Comparison of ENCODE assay signal across 8 cellular contexts in genomic region chr12:57240069-57240921, GRCh38. TPM values are rescaled to one million over a fixed set of nuclear protein-coding genes. Genes with fewer than 3 reads are reported as not detected.
A peak's percentile ranks its signal among the peaks of the same experiment; 100 is the strongest.
DNase-seq lines count a peak whose midpoint lies in the region; ATAC-seq, FAIRE-seq and TF ChIP-seq lines count a peak whose summit lies in the region.

No MANE protein-coding gene starts in this region.

- H3K56ac ChIP-seq in mesendoderm (ENCODE audit: low read length): peak overlapping the region; percentile 81

- 3% methylated on average over 52 of the region's 72 CpGs for WGBS in A549 (ENCODE audit: missing lambda C conversion rate)
- no CpG with 5 or more reads among the region's 72 CpGs for WGBS in mesendoderm (ENCODE audit: extremely low coverage, insufficient coverage, low lambda C conversion rate)

- CTCF ChIA-PET in A549 (lab: Yijun Ruan, JAX): interaction anchor here (1.0 to 26.5 kb wide), 15 partner anchors 12 to 343 kb away, joined by 3 to 615 read pairs (median 7); partner anchors contain the start of genes GLI1, INHBE, NXPH4 and SHMT2

- H2BK120ac ChIP-seq in mesendoderm (ENCODE audit: low read depth, low read length): no peak overlapping the region

- H3K9me3 ChIP-seq in A549 (no peaks in the 10 kb centered on the region), duodenal mucosa (ENCODE audit: control insufficient read depth in 1 of 2, low read length in 2 of 2) (no peaks in the 10 kb centered on the region)

- H3K79me1 ChIP-seq in mesendoderm (ENCODE audit: low read length): no peaks in the 10 kb centered on the region

- H3K4me2 ChIP-seq in A549 (peak overlapping the region; percentile 83), mesendoderm (ENCODE audit: low read length) (peak overlapping the region; percentile 32)

- no peak overlapping the region for H2AK5ac ChIP-seq in mesendoderm (ENCODE audit: low read length)

- no peak for TF ChIP-seq EP300 in A549 (IDR thresholded peaks at IDR 0.05)

- H4K8ac ChIP-seq in mesendoderm (ENCODE audit: low read depth, low read length): no peak overlapping the region

- no peaks in the 10 kb centered on the region for H3K36me3 ChIP-seq in duodenal mucosa (ENCODE audit: control insufficient read depth in 1 of 2, insufficient read depth in 2 of 2, low read length in 2 of 2)
- H3K36me3 ChIP-seq in mesendoderm (ENCODE audit: control insufficient read depth, insufficient read depth, low read length): no peaks in the 10 kb centered on the region

- no peak for TF ChIP-seq RAD21 in A549 (conservative IDR thresholded peaks at IDR 0.05 in 1 of 2, IDR thresholded peaks at IDR 0.05 in 1 of 2)

- H3K4me1 ChIP-seq in A549: peaks cover 31% of the 10 kb centered on the region; the same call in 2 of the 3 replicates
- H3K4me1 ChIP-seq in duodenal mucosa (ENCODE audit: control insufficient read depth in 1 of 2, insufficient read depth in 2 of 2, low read length in 2 of 2): peaks cover 35 to 60% of the 10 kb centered on the region in 2 donors
- H3K4me1 ChIP-seq in mesendoderm (ENCODE audit: control insufficient read depth, low read depth, low read length): peaks cover 5% of the 10 kb centered on the region

- TF ChIP-seq POLR2A in A549 (IDR thresholded peaks at IDR 0.05; ENCODE audit: low read length): no peak

- DNase-seq in A549 (ENCODE audit: low read depth in 1 of 2, low spot score in 1 of 2) (peak in 1 of 2 experiments; percentile 65), GM19239 (ENCODE audit: insufficient read length, low spot score) (no peak), NCI-H2171 (lab: John Stamatoyannopoulos, UW) (peak; percentile 82), mesendoderm (peak; percentile 67)
- DNase-seq in activated CD4-positive, alpha-beta T cell treated with anti-CD3 and anti-CD28 coated beads for 48 hours: peak; percentile 83
- peak; percentile 78 for DNase-seq in stimulated activated CD8-positive, alpha-beta memory T cell treated with anti-CD3 and anti-CD28 coated beads, Interleukin-4, amount 100 ng/mL, for 48 hours

- H3K79me2 ChIP-seq in mesendoderm (ENCODE audit: control insufficient read depth, insufficient read depth, low read length): no peaks in the 10 kb centered on the region

- POLR2A ChIA-PET in A549 (lab: Yijun Ruan, JAX): interaction anchor here (0.6 to 3.1 kb wide), 4 partner anchors 11 to 167 kb away, joined by 5 to 20 read pairs (median 9); partner anchors contain the start of gene SHMT2

- H3K27me3 ChIP-seq in duodenal mucosa (ENCODE audit: control insufficient read depth in 1 of 2, insufficient read depth in 2 of 2, low read length in 2 of 2) (peaks cover 66 to 73% of the 10 kb centered on the region in 2 donors), mesendoderm (ENCODE audit: insufficient read depth, low read length, poor library complexity) (peaks cover 43% of the 10 kb centered on the region)

- no peak overlapping the region for H2BK15ac ChIP-seq in mesendoderm (replicated peaks; ENCODE audit: low read depth)

- peak overlapping the region; percentile 55 for H3K4me3 ChIP-seq in A549
- H3K4me3 ChIP-seq in duodenal mucosa (ENCODE audit: low read depth in 1 of 2, low read length in 2 of 2): peak overlapping the region; percentile 54 to 71
- peak overlapping the region; percentile 3 for H3K4me3 ChIP-seq in mesendoderm (ENCODE audit: low read length)

- H3K9ac ChIP-seq in duodenal mucosa (ENCODE audit: low read depth in 1 of 2, low read length in 2 of 2) (no peak overlapping the region), mesendoderm (ENCODE audit: low read length) (peak overlapping the region; percentile 60)

- no peak overlapping the region for H2BK5ac ChIP-seq in mesendoderm (ENCODE audit: low read length)

- peak; percentile 5 to 22; a peak in 4 of 6 replicates for ATAC-seq in A549
- ATAC-seq in GM18868 (IDR thresholded peaks at IDR 0.05; ENCODE audit: unreplicated experiment): no peak

- peak overlapping the region; percentile 42 for H3K18ac ChIP-seq in mesendoderm (ENCODE audit: low read length)

- no peak for TF ChIP-seq CTCF in A549 (IDR thresholded peaks at IDR 0.05)

- no peak overlapping the region for H3K23ac ChIP-seq in mesendoderm (ENCODE audit: low read length)

- FAIRE-seq in A549 (lab: Jason Lieb, UNC): no peak
- FAIRE-seq in GM19239 (lab: Jason Lieb, UNC): peak; percentile 75

- no peak overlapping the region for H4K5ac ChIP-seq in mesendoderm (ENCODE audit: low read length)

- H3K27ac ChIP-seq in A549 (peak overlapping the region; percentile 75 to 93), duodenal mucosa (ENCODE audit: low read depth, low read length) (no peak overlapping the region), mesendoderm (ENCODE audit: low read depth, low read length) (no peak overlapping the region)

- H3K4ac ChIP-seq in mesendoderm (ENCODE audit: low read depth, low read length): peak overlapping the region; percentile 36

TF ChIP-seq in A549, 52 proteins besides CTCF, POLR2A, EP300 and RAD21:
- TF ChIP-seq ELK1 (IDR thresholded peaks at IDR 0.05; ENCODE audit: low read depth, low read length): no peak
- no peak for TF ChIP-seq HES2 (IDR thresholded peaks at IDR 0.05)
- peak in 1 of 2 experiments; percentile 41; a peak in 2 of 5 replicates for TF ChIP-seq JUN (IDR thresholded peaks at IDR 0.05)
- TF ChIP-seq MAX (IDR thresholded peaks at IDR 0.05): peak; percentile 77
- peak; percentile 92; the same call in 1 of the 2 replicates for TF ChIP-seq RNF2 (IDR thresholded peaks at IDR 0.05; ENCODE audit: borderline replicate concordance, low read depth)
- TF ChIP-seq CEBPB (IDR thresholded peaks at IDR 0.05): peak; percentile 7 to 43; a peak in 1 of 4 replicates
- no peak for TF ChIP-seq CHD2 (IDR thresholded peaks at IDR 0.05; ENCODE audit: low read length, partially characterized antibody)
- peak; percentile 53; the same call in 1 of the 2 replicates for TF ChIP-seq MYC (IDR thresholded peaks at IDR 0.05; ENCODE audit: borderline replicate concordance, low read length)
- no peak for TF ChIP-seq FOSL2 (IDR thresholded peaks at IDR 0.05)
- TF ChIP-seq FOSL2 (CRISPR knock-in tag; IDR thresholded peaks at IDR 0.05): 0 out of 2 replicates have a peak, but pooled peaks have one; percentile 4

RNA-seq across cellular contexts. Expression of gene STAC3, which starts 10.7 kb away (rescaled TPM):
- polyA plus RNA-seq in A549 (2011; rRNA removed) (0.40 and 0.62 TPM in 2 replicates), A549 (2017; fragmentation: RNase III; extraction: RNeasy Plus Mini Kit Qiagen cat#74134 plus additional on column Dnase treatment) (0.43 to 0.59 TPM (median 0.54 TPM) in 3 replicates)
- polyA plus RNA-seq in A549 (2012; cell fraction: cytosol; rRNA removed): 0.32 and 0.41 TPM in 2 replicates
- 1.8 and 2.2 TPM in 2 replicates for polyA plus RNA-seq in A549 (2012; cell fraction: nucleus; rRNA removed)
- 0.45 and 0.68 TPM in 2 replicates for polyA minus RNA-seq in A549 (2011; rRNA and poly(A)+ RNA removed)
- polyA plus RNA-seq in mesendoderm (2013, experiment 1 of 2): 0.24 TPM
- 0.42 TPM for polyA plus RNA-seq in mesendoderm (2013, experiment 2 of 2)

RNA-seq across cellular contexts. Expression of gene SHMT2, which starts 10.8 kb away (rescaled TPM):
- polyA plus RNA-seq in A549 (2011; rRNA removed) (110 and 113 TPM in 2 replicates), A549 (2017; fragmentation: RNase III; extraction: RNeasy Plus Mini Kit Qiagen cat#74134 plus additional on column Dnase treatment) (150 to 166 TPM (median 156 TPM) in 3 replicates)
- 303 and 306 TPM in 2 replicates for polyA plus RNA-seq in A549 (2012; cell fraction: cytosol; rRNA removed)
- 517 and 642 TPM in 2 replicates for polyA plus RNA-seq in A549 (2012; cell fraction: nucleus; rRNA removed)
- polyA minus RNA-seq in A549 (2011; rRNA and poly(A)+ RNA removed): 161 and 189 TPM in 2 replicates
- polyA plus RNA-seq in mesendoderm (2013, experiment 1 of 2): 223 TPM
- polyA plus RNA-seq in mesendoderm (2013, experiment 2 of 2): 222 TPM

RNA-seq across cellular contexts. Expression of gene NXPH4, which starts 23.7 kb away (rescaled TPM):
- polyA plus RNA-seq in A549 (2011; rRNA removed): 0.52 and 0.69 TPM in 2 replicates
- 1.9 and 2.9 TPM in 2 replicates for polyA plus RNA-seq in A549 (2012; cell fraction: cytosol; rRNA removed)
- 2.4 and 3.2 TPM in 2 replicates for polyA plus RNA-seq in A549 (2012; cell fraction: nucleus; rRNA removed)
- 3.3 to 4.5 TPM (median 3.5 TPM) in 3 replicates for polyA plus RNA-seq in A549 (2017; fragmentation: RNase III; extraction: RNeasy Plus Mini Kit Qiagen cat#74134 plus additional on column Dnase treatment)
- 0.95 and 1.5 TPM in 2 replicates for polyA minus RNA-seq in A549 (2011; rRNA and poly(A)+ RNA removed)
- polyA plus RNA-seq in mesendoderm (2013, experiment 1 of 2): 0.52 TPM
- polyA plus RNA-seq in mesendoderm (2013, experiment 2 of 2): 0.42 TPM

Comparison
In these comparisons a context has a peak if more than half of its experiments do, and no peak if none do; other contexts are left out.
1. H3K27ac ChIP-seq: peak in A549 (2 of 2); none in duodenal mucosa (single experiment) and mesendoderm (single experiment).
2. H3K4me3 ChIP-seq: peak in every context shown above with its lines; median percentile 62 in duodenal mucosa; 55 in A549; 3 in mesendoderm.